8 cellular contexts compared by ENCODE assay signal in genomic region chr10:34427158-34427910, GRCh38.
DNase-seq lines count a peak whose midpoint lies in the region; ATAC-seq, FAIRE-seq and TF ChIP-seq lines count a peak whose summit lies in the region.
"Not testable (repeated sequence)": the region's sequence is repeated elsewhere in the genome, so short reads cannot be mapped to it uniquely, and the experiment has no call there.

No MANE protein-coding gene starts in this region.

- H2BK120ac ChIP-seq in mesenchymal stem cell (ENCODE audit: low read depth, low read length) = not testable (repeated sequence)

- H3K36me3 Mint-ChIP-seq in Calu3 (ENCODE audit: insufficient read depth, unreplicated experiment) = peaks cover 36% of the 10 kb centered on the region
- not testable (repeated sequence) for H3K36me3 Mint-ChIP-seq in astrocyte (ENCODE audit: low read depth, unreplicated experiment); progenitor cell of endocrine pancreas (ENCODE audit: insufficient read depth)

- not testable (repeated sequence) for H3K14ac ChIP-seq in mesenchymal stem cell (ENCODE audit: low read length in 2 of 2)

- BruUV-seq in Calu3 (replicated peaks; lab: Mats Ljungman, UMichigan) = not testable (repeated sequence)

- not testable (repeated sequence) for H3K9me3 Mint-ChIP-seq in Calu3 (ENCODE audit: low read depth, unreplicated experiment); astrocyte (ENCODE audit: unreplicated experiment); progenitor cell of endocrine pancreas (ENCODE audit: low read depth)

- not testable (repeated sequence) for H3K4me1 ChIP-seq in astrocyte (ENCODE audit: insufficient read depth, low read length)
- H3K4me1 ChIP-seq in iPS-18a (ENCODE audit: control insufficient read depth, low read depth, low read length) = peaks cover 43% of the 10 kb centered on the region
- peaks cover 14% of the 10 kb centered on the region for H3K4me1 ChIP-seq in mesenchymal stem cell (ENCODE audit: control insufficient read depth, insufficient read depth, low read depth, low read length)

- H3K4ac ChIP-seq in mesenchymal stem cell (ENCODE audit: low read depth in 1 of 2, low read length in 2 of 2) = not testable (repeated sequence)

- CTCF ChIA-PET in Calu3 (lab: Charles Lee) = interaction anchor here (0.6 kb wide), 1 partner anchor 617 kb away, joined by 5 read pairs; no protein-coding TSS in a partner anchor

- DNase-seq in Calu3 (peak; percentile 85), NCI-H510A (lab: John Stamatoyannopoulos, UW) (peak; percentile 25), progenitor cell of endocrine pancreas (ENCODE audit: low spot score, unreplicated experiment) (peak; percentile 14)
- DNase-seq in HTR-8/SVneo (ENCODE audit: insufficient read length, low spot score); astrocyte (ENCODE audit: low read depth); mesenchymal stem cell: not testable (repeated sequence)

- not testable (repeated sequence) for H3K4me2 ChIP-seq in astrocyte (ENCODE audit: low read length); mesenchymal stem cell (ENCODE audit: low read length, poor library complexity, severe bottlenecking)

- H3K27me3 Mint-ChIP-seq in Calu3 (ENCODE audit: unreplicated experiment); astrocyte (ENCODE audit: low read depth, unreplicated experiment); progenitor cell of endocrine pancreas: not testable (repeated sequence)

- not testable (repeated sequence) for H3K23ac ChIP-seq in mesenchymal stem cell (ENCODE audit: low read length in 2 of 2)

- not testable (repeated sequence) for H3K27me3 ChIP-seq in astrocyte (ENCODE audit: insufficient read depth, low read length); iPS-18a (ENCODE audit: control insufficient read depth, insufficient read depth, low read length); mesenchymal stem cell (ENCODE audit: control insufficient read depth in 1 of 2, insufficient read depth in 1 of 2, low read length in 2 of 2)

- 70% methylated on average over 16 of the region's 20 CpGs for WGBS in mesenchymal stem cell

- not testable (repeated sequence) for H2AFZ ChIP-seq in astrocyte (ENCODE audit: low read depth, low read length); mesenchymal stem cell (ENCODE audit: low read depth, low read length)

- not testable (repeated sequence) for H2BK12ac ChIP-seq in mesenchymal stem cell (ENCODE audit: low read length in 2 of 2)

- H2BK15ac ChIP-seq in mesenchymal stem cell (ENCODE audit: low read depth, poor library complexity, severe bottlenecking) = not testable (repeated sequence)

- TF ChIP-seq CTCF in Calu3 (IDR thresholded peaks at IDR 0.05; ENCODE audit: unreplicated experiment); astrocyte (IDR thresholded peaks at IDR 0.05; ENCODE audit: insufficient read depth, low read depth, low read length); progenitor cell of endocrine pancreas (IDR thresholded peaks at IDR 0.05; ENCODE audit: unreplicated experiment): not testable (repeated sequence)

- not testable (repeated sequence) for H3K79me1 ChIP-seq in mesenchymal stem cell (replicated peaks; ENCODE audit: low read length, poor library complexity, severe bottlenecking)

- H3K79me2 ChIP-seq in astrocyte (ENCODE audit: insufficient read depth, low read length) = not testable (repeated sequence)

- not testable (repeated sequence) for H4K91ac ChIP-seq in mesenchymal stem cell (ENCODE audit: low read length)

- peak overlapping the region; percentile 42 for H2AK5ac ChIP-seq in mesenchymal stem cell (ENCODE audit: low read length, severe bottlenecking)

- not testable (repeated sequence) for H3K4me3 ChIP-seq in astrocyte (ENCODE audit: insufficient read depth, low read depth, low read length); mesenchymal stem cell (ENCODE audit: insufficient read depth in 1 of 2, low read depth in 1 of 2, low read length in 2 of 2)
- H3K4me3 ChIP-seq in iPS-18a (ENCODE audit: low read length) = peak overlapping the region; percentile 66

- H3K4me1 Mint-ChIP-seq in Calu3 (ENCODE audit: low read depth, unreplicated experiment) (peaks cover 75% of the 10 kb centered on the region), astrocyte (ENCODE audit: low read depth, unreplicated experiment) (peaks cover 18% of the 10 kb centered on the region), progenitor cell of endocrine pancreas (ENCODE audit: low read depth) (peaks cover 42% of the 10 kb centered on the region)

- intact Hi-C loops in Calu3 (cut with micrococcal nuclease; ENCODE audit: unreplicated experiment) = not testable (repeated sequence)

- H3K4me3 Mint-ChIP-seq in Calu3 (ENCODE audit: low read depth, unreplicated experiment) (peak overlapping the region; percentile 53), astrocyte (ENCODE audit: unreplicated experiment) (peak overlapping the region; percentile 50), progenitor cell of endocrine pancreas (ENCODE audit: low read depth) (peak overlapping the region; percentile 40)

- not testable (repeated sequence) for H4K8ac ChIP-seq in mesenchymal stem cell (ENCODE audit: low read length)

- ATAC-seq in esophagus mucosa = peak; percentile 29

- not testable (repeated sequence) for H3K36me3 ChIP-seq in astrocyte (ENCODE audit: insufficient read depth, low read length); iPS-18a (ENCODE audit: control insufficient read depth, low read depth, low read length); mesenchymal stem cell (ENCODE audit: control insufficient read depth in 1 of 2, insufficient read depth in 2 of 2, low read depth in 1 of 2, low read length in 2 of 2)

- H4K20me1 ChIP-seq in astrocyte (ENCODE audit: insufficient read depth, low read length) = not testable (repeated sequence)

- H3K9ac ChIP-seq in astrocyte (ENCODE audit: low read length); iPS-18a (ENCODE audit: low read length); mesenchymal stem cell (ENCODE audit: low read length): not testable (repeated sequence)

- H3K27ac Mint-ChIP-seq in Calu3 (ENCODE audit: unreplicated experiment) = peak overlapping the region; percentile 90
- peak overlapping the region; percentile 72 for H3K27ac Mint-ChIP-seq in astrocyte (ENCODE audit: unreplicated experiment)
- peak overlapping the region; percentile 95 for H3K27ac Mint-ChIP-seq in progenitor cell of endocrine pancreas

- peak; percentile 55 for FAIRE-seq in HTR-8/SVneo (lab: Jason Lieb, UNC)
- not testable (repeated sequence) for FAIRE-seq in astrocyte (lab: Jason Lieb, UNC)

- peak overlapping the region; percentile 44 for H2BK5ac ChIP-seq in mesenchymal stem cell (ENCODE audit: low read depth, low read length, poor library complexity, severe bottlenecking)

- H3K18ac ChIP-seq in mesenchymal stem cell (ENCODE audit: low read depth in 1 of 2, low read length in 2 of 2) = not testable (repeated sequence)

- not testable (repeated sequence) for H3K27ac ChIP-seq in astrocyte (ENCODE audit: low read depth, low read length); iPS-18a (ENCODE audit: low read length)
- peak overlapping the region; percentile 80 for H3K27ac ChIP-seq in mesenchymal stem cell (ENCODE audit: low read length, poor library complexity, severe bottlenecking)

- H3K9me3 ChIP-seq in astrocyte (ENCODE audit: insufficient read depth, low read depth, low read length); iPS-18a (ENCODE audit: control insufficient read depth, low read depth, low read length); mesenchymal stem cell (ENCODE audit: control insufficient read depth, low read length): not testable (repeated sequence)
